1 cellular context compared by ENCODE assay signal in genomic region chrX:41605144-41605543, GRCh38.
TF ChIP-seq lines count a peak whose summit lies in the region.

No MANE protein-coding gene starts in this region.

TF ChIP-seq in HEK293, 187 proteins besides CTCF, POLR2A, EP300 and RAD21 (continued from another document):
- TF ChIP-seq HIC1 (tag by site-specific recombination; IDR thresholded peaks at IDR 0.05) (peak; percentile 78), ZNF10 (tag by site-specific recombination; IDR thresholded peaks at IDR 0.05) (no peak), ZEB2 (tag by site-specific recombination; IDR thresholded peaks at IDR 0.05) (peak; percentile 51; the same call in 1 of the 2 replicates), GLIS2 (tag by site-specific recombination; IDR thresholded peaks at IDR 0.05) (0 out of 2 replicates have a peak, but pooled peaks have one; percentile 23), OVOL3 (tag by site-specific recombination; IDR thresholded peaks at IDR 0.05) (no peak), ZNF707 (tag by site-specific recombination; IDR thresholded peaks at IDR 0.05) (no peak), ZNF596 (tag by site-specific recombination; IDR thresholded peaks at IDR 0.05) (no peak), GLIS1 (tag by site-specific recombination; IDR thresholded peaks at IDR 0.05) (peak; percentile 93), ZNF514 (tag by site-specific recombination; IDR thresholded peaks at IDR 0.05) (no peak), OSR2 (tag by site-specific recombination; IDR thresholded peaks at IDR 0.05) (peak; percentile 15; the same call in 1 of the 2 replicates), ZIC2 (tag by site-specific recombination; IDR thresholded peaks at IDR 0.05) (peak; percentile 71), ZNF658 (tag by site-specific recombination; IDR thresholded peaks at IDR 0.05) (no peak), ZNF155 (tag by site-specific recombination; IDR thresholded peaks at IDR 0.05) (no peak), ZNF366 (tag by site-specific recombination; conservative IDR thresholded peaks at IDR 0.05) (no peak), ZNF639 (tag by site-specific recombination; IDR thresholded peaks at IDR 0.05) (no peak), GFI1B (tag by site-specific recombination; IDR thresholded peaks at IDR 0.05) (peak; percentile 72; the same call in 1 of the 2 replicates), ZXDB (tag by site-specific recombination; IDR thresholded peaks at IDR 0.05) (no peak), ZNF629 (tag by site-specific recombination; IDR thresholded peaks at IDR 0.05) (0 out of 2 replicates have a peak, but pooled peaks have one; percentile 20)
- TF ChIP-seq, protein P1, sequence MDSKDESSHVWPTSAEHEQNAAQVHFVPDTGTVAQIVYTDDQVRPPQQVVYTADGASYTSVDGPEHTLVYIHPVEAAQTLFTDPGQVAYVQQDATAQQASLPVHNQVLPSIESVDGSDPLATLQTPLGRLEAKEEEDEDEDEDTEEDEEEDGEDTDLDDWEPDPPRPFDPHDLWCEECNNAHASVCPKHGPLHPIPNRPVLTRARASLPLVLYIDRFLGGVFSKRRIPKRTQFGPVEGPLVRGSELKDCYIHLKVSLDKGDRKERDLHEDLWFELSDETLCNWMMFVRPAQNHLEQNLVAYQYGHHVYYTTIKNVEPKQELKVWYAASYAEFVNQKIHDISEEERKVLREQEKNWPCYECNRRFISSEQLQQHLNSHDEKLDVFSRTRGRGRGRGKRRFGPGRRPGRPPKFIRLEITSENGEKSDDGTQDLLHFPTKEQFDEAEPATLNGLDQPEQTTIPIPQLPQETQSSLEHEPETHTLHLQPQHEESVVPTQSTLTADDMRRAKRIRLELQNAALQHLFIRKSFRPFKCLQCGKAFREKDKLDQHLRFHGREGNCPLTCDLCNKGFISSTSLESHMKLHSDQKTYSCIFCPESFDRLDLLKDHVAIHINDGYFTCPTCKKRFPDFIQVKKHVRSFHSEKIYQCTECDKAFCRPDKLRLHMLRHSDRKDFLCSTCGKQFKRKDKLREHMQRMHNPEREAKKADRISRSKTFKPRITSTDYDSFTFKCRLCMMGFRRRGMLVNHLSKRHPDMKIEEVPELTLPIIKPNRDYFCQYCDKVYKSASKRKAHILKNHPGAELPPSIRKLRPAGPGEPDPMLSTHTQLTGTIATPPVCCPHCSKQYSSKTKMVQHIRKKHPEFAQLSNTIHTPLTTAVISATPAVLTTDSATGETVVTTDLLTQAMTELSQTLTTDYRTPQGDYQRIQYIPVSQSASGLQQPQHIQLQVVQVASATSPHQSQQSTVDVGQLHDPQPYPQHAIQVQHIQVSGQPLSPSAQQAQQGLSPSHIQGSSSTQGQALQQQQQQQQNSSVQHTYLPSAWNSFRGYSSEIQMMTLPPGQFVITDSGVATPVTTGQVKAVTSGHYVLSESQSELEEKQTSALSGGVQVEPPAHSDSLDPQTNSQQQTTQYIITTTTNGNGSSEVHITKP (tag by site-specific recombination; IDR thresholded peaks at IDR 0.05) = no peak
